Comparison of ENCODE assay signal across 1 cellular context in the genomic region with DNA sequence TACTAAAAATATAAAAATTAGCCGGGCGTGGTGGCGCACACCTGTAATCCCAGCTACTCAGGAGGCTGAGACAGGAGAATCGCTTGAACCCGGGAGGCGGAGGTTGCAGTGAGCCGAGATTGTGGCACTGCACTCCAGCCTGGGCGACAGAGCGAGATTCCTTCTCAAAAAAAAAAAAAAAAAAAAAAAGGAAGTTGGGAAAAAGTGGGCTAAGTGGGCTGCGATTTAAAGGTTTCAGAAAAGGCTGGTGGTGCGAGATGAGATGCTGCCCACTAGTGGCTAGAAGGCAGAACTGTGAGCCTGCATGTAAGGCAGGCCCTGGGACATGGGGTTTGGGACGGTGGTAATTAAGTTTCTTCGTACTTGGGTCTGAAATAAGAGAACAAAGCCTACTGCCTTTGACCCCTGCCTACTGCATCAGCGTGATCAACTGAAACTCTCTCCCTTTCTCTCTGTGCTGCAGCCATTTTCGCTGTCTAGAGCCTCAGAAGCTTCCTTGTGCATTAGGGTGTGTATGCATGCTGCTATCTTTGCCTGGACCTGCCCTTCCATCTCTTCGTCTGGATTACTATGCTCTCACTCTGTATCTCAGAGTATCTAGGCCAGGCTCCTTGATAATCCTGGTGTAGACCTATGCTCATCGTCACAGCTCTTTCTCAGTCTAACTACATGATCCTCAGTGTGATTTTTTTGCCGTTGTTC.
A peak's percentile ranks its signal among the peaks of the same experiment; 100 is the strongest.
TF ChIP-seq lines count a peak whose summit lies in the region.

No MANE protein-coding gene starts in this region.

TF ChIP-seq in HEK293, 187 proteins besides CTCF, POLR2A, EP300 and RAD21 (continued from another document and continues in another):
- TF ChIP-seq, protein P1, sequence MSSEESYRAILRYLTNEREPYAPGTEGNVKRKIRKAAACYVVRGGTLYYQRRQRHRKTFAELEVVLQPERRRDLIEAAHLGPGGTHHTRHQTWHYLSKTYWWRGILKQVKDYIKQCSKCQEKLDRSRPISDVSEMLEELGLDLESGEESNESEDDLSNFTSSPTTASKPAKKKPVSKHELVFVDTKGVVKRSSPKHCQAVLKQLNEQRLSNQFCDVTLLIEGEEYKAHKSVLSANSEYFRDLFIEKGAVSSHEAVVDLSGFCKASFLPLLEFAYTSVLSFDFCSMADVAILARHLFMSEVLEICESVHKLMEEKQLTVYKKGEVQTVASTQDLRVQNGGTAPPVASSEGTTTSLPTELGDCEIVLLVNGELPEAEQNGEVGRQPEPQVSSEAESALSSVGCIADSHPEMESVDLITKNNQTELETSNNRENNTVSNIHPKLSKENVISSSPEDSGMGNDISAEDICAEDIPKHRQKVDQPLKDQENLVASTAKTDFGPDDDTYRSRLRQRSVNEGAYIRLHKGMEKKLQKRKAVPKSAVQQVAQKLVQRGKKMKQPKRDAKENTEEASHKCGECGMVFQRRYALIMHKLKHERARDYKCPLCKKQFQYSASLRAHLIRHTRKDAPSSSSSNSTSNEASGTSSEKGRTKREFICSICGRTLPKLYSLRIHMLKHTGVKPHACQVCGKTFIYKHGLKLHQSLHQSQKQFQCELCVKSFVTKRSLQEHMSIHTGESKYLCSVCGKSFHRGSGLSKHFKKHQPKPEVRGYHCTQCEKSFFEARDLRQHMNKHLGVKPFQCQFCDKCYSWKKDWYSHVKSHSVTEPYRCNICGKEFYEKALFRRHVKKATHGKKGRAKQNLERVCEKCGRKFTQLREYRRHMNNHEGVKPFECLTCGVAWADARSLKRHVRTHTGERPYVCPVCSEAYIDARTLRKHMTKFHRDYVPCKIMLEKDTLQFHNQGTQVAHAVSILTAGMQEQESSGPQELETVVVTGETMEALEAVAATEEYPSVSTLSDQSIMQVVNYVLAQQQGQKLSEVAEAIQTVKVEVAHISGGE (tag by site-specific recombination; conservative IDR thresholded peaks at IDR 0.05; ENCODE audit: low read depth), result no peak
- TF ChIP-seq ZNF324 (tag by site-specific recombination; IDR thresholded peaks at IDR 0.05), result no peak
- TF ChIP-seq ZNF473 (tag by site-specific recombination; IDR thresholded peaks at IDR 0.05), result no peak
- no peak for TF ChIP-seq ZNF138 (tag by site-specific recombination; IDR thresholded peaks at IDR 0.05; ENCODE audit: borderline replicate concordance)
- TF ChIP-seq, protein P2, sequence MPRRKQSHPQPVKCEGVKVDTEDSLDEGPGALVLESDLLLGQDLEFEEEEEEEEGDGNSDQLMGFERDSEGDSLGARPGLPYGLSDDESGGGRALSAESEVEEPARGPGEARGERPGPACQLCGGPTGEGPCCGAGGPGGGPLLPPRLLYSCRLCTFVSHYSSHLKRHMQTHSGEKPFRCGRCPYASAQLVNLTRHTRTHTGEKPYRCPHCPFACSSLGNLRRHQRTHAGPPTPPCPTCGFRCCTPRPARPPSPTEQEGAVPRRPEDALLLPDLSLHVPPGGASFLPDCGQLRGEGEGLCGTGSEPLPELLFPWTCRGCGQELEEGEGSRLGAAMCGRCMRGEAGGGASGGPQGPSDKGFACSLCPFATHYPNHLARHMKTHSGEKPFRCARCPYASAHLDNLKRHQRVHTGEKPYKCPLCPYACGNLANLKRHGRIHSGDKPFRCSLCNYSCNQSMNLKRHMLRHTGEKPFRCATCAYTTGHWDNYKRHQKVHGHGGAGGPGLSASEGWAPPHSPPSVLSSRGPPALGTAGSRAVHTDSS (tag by site-specific recombination; IDR thresholded peaks at IDR 0.05), result no peak
- TF ChIP-seq REPIN1 (tag by site-specific recombination; IDR thresholded peaks at IDR 0.05; ENCODE audit: low read depth), result no peak
- TF ChIP-seq, protein P3, sequence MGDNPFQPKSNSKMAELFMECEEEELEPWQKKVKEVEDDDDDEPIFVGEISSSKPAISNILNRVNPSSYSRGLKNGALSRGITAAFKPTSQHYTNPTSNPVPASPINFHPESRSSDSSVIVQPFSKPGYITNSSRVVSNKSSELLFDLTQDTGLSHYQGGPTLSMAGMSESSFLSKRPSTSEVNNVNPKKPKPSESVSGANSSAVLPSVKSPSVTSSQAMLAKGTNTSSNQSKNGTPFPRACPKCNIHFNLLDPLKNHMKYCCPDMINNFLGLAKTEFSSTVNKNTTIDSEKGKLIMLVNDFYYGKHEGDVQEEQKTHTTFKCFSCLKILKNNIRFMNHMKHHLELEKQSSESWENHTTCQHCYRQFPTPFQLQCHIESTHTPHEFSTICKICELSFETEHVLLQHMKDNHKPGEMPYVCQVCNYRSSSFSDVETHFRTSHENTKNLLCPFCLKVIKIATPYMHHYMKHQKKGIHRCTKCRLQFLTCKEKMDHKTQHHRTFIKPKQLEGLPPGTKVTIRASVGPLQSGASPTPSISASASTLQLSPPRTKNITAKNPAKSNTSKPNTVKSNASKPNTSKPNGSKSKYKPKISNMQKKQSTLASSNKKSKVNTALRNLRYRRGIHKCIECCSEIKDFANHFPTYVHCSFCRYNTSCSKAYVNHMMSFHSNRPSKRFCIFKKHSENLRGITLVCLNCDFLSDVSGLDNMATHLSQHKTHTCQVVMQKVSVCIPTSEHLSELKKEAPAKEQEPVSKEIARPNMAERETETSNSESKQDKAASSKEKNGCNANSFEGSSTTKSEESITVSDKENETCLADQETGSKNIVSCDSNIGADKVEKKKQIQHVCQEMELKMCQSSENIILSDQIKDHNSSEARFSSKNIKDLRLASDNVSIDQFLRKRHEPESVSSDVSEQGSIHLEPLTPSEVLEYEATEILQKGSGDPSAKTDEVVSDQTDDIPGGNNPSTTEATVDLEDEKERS (tag by site-specific recombination; IDR thresholded peaks at IDR 0.05), result no peak
- no peak for TF ChIP-seq ZSCAN16 (tag by site-specific recombination; IDR thresholded peaks at IDR 0.05)
- TF ChIP-seq ZNF555 (tag by site-specific recombination; conservative IDR thresholded peaks at IDR 0.05), result no peak
- TF ChIP-seq ZNF549 (tag by site-specific recombination; IDR thresholded peaks at IDR 0.05), result no peak
- TF ChIP-seq, protein P4, sequence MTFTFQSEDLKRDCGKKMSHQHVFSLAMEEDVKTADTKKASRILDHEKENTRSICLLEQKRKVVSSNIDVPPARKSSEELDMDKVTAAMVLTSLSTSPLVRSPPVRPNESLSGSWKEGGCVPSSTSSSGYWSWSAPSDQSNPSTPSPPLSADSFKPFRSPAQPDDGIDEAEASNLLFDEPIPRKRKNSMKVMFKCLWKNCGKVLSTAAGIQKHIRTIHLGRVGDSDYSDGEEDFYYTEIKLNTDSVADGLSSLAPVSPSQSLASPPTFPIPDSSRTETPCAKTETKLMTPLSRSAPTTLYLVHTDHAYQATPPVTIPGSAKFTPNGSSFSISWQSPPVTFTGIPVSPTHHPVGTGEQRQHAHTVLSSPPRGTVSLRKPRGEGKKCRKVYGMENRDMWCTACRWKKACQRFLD (tag by site-specific recombination; IDR thresholded peaks at IDR 0.05), result no peak
- no peak for TF ChIP-seq ZNF23 (tag by site-specific recombination; IDR thresholded peaks at IDR 0.05; ENCODE audit: borderline replicate concordance)
- TF ChIP-seq, protein P5, sequence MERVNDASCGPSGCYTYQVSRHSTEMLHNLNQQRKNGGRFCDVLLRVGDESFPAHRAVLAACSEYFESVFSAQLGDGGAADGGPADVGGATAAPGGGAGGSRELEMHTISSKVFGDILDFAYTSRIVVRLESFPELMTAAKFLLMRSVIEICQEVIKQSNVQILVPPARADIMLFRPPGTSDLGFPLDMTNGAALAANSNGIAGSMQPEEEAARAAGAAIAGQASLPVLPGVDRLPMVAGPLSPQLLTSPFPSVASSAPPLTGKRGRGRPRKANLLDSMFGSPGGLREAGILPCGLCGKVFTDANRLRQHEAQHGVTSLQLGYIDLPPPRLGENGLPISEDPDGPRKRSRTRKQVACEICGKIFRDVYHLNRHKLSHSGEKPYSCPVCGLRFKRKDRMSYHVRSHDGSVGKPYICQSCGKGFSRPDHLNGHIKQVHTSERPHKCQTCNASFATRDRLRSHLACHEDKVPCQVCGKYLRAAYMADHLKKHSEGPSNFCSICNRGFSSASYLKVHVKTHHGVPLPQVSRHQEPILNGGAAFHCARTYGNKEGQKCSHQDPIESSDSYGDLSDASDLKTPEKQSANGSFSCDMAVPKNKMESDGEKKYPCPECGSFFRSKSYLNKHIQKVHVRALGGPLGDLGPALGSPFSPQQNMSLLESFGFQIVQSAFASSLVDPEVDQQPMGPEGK (tag by site-specific recombination; IDR thresholded peaks at IDR 0.05), result 0 out of 2 replicates have a peak, but pooled peaks have one; percentile 42
- no peak for TF ChIP-seq KLF10 (tag by site-specific recombination; IDR thresholded peaks at IDR 0.05)
- TF ChIP-seq, protein P6, sequence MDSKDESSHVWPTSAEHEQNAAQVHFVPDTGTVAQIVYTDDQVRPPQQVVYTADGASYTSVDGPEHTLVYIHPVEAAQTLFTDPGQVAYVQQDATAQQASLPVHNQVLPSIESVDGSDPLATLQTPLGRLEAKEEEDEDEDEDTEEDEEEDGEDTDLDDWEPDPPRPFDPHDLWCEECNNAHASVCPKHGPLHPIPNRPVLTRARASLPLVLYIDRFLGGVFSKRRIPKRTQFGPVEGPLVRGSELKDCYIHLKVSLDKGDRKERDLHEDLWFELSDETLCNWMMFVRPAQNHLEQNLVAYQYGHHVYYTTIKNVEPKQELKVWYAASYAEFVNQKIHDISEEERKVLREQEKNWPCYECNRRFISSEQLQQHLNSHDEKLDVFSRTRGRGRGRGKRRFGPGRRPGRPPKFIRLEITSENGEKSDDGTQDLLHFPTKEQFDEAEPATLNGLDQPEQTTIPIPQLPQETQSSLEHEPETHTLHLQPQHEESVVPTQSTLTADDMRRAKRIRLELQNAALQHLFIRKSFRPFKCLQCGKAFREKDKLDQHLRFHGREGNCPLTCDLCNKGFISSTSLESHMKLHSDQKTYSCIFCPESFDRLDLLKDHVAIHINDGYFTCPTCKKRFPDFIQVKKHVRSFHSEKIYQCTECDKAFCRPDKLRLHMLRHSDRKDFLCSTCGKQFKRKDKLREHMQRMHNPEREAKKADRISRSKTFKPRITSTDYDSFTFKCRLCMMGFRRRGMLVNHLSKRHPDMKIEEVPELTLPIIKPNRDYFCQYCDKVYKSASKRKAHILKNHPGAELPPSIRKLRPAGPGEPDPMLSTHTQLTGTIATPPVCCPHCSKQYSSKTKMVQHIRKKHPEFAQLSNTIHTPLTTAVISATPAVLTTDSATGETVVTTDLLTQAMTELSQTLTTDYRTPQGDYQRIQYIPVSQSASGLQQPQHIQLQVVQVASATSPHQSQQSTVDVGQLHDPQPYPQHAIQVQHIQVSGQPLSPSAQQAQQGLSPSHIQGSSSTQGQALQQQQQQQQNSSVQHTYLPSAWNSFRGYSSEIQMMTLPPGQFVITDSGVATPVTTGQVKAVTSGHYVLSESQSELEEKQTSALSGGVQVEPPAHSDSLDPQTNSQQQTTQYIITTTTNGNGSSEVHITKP (tag by site-specific recombination; IDR thresholded peaks at IDR 0.05), result no peak
- no peak for TF ChIP-seq SP2 (tag by site-specific recombination; IDR thresholded peaks at IDR 0.05)
- TF ChIP-seq, protein P7, sequence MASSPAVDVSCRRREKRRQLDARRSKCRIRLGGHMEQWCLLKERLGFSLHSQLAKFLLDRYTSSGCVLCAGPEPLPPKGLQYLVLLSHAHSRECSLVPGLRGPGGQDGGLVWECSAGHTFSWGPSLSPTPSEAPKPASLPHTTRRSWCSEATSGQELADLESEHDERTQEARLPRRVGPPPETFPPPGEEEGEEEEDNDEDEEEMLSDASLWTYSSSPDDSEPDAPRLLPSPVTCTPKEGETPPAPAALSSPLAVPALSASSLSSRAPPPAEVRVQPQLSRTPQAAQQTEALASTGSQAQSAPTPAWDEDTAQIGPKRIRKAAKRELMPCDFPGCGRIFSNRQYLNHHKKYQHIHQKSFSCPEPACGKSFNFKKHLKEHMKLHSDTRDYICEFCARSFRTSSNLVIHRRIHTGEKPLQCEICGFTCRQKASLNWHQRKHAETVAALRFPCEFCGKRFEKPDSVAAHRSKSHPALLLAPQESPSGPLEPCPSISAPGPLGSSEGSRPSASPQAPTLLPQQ (tag by site-specific recombination; IDR thresholded peaks at IDR 0.05), result no peak
- no peak for TF ChIP-seq ZNF785 (tag by site-specific recombination; IDR thresholded peaks at IDR 0.05)
- no peak for TF ChIP-seq ZNF510 (tag by site-specific recombination; IDR thresholded peaks at IDR 0.05; ENCODE audit: insufficient replicate concordance)
- no peak for TF ChIP-seq HOXD13 (CRISPR knock-in tag; IDR thresholded peaks at IDR 0.05; ENCODE audit: borderline replicate concordance)
- no peak for TF ChIP-seq ZNF600 (tag by site-specific recombination; IDR thresholded peaks at IDR 0.05)
- TF ChIP-seq SP7 (tag by site-specific recombination; IDR thresholded peaks at IDR 0.05), result 0 out of 2 replicates have a peak, but pooled peaks have one; percentile 35
- peak; percentile 44 for TF ChIP-seq ZBTB17 (tag by site-specific recombination; IDR thresholded peaks at IDR 0.05)
- TF ChIP-seq ZNF610 (tag by site-specific recombination; IDR thresholded peaks at IDR 0.05; ENCODE audit: borderline replicate concordance), result no peak
- TF ChIP-seq ZNF2 (tag by site-specific recombination; IDR thresholded peaks at IDR 0.05), result 0 out of 2 replicates have a peak, but pooled peaks have one; percentile 27
- no peak for TF ChIP-seq OSR2 (tag by site-specific recombination; IDR thresholded peaks at IDR 0.05)
- TF ChIP-seq, protein P8, sequence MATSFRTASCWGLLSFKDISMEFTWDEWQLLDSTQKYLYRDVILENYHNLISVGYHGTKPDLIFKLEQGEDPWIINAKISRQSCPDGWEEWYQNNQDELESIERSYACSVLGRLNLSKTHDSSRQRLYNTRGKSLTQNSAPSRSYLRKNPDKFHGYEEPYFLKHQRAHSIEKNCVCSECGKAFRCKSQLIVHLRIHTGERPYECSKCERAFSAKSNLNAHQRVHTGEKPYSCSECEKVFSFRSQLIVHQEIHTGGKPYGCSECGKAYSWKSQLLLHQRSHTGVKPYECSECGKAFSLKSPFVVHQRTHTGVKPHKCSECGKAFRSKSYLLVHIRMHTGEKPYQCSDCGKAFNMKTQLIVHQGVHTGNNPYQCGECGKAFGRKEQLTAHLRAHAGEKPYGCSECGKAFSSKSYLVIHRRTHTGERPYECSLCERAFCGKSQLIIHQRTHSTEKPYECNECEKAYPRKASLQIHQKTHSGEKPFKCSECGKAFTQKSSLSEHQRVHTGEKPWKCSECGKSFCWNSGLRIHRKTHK (tag by site-specific recombination; IDR thresholded peaks at IDR 0.05), result no peak
- TF ChIP-seq ZSCAN23 (tag by site-specific recombination; IDR thresholded peaks at IDR 0.05), result no peak
- TF ChIP-seq, protein P9, sequence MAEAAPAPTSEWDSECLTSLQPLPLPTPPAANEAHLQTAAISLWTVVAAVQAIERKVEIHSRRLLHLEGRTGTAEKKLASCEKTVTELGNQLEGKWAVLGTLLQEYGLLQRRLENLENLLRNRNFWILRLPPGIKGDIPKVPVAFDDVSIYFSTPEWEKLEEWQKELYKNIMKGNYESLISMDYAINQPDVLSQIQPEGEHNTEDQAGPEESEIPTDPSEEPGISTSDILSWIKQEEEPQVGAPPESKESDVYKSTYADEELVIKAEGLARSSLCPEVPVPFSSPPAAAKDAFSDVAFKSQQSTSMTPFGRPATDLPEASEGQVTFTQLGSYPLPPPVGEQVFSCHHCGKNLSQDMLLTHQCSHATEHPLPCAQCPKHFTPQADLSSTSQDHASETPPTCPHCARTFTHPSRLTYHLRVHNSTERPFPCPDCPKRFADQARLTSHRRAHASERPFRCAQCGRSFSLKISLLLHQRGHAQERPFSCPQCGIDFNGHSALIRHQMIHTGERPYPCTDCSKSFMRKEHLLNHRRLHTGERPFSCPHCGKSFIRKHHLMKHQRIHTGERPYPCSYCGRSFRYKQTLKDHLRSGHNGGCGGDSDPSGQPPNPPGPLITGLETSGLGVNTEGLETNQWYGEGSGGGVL (tag by site-specific recombination; IDR thresholded peaks at IDR 0.05), result no peak
- no peak for TF ChIP-seq ZNF341 (tag by site-specific recombination; IDR thresholded peaks at IDR 0.05; ENCODE audit: low read depth)
- no peak for TF ChIP-seq ZNF416 (tag by site-specific recombination; IDR thresholded peaks at IDR 0.05)
